ENCODE assay signal across 10 cellular contexts in genomic region chr15:39594056-39594763, GRCh38. TPM values are rescaled to one million over a fixed set of nuclear protein-coding genes. Genes with fewer than 3 reads are reported as not detected.
DNase-seq lines count a peak whose midpoint lies in the region; ATAC-seq and TF ChIP-seq lines count a peak whose summit lies in the region.
"Had no signal": no experiment of that assay in that cellular context is flagged by ENCODE, and none has a peak within 500 bp of the region (broad histone marks: within the 10 kb centered on the region; RNA-seq: fewer than 3 reads in every experiment).

No MANE protein-coding gene starts in this region.

- POLR2A ChIA-PET in AG04450 (lab: Yijun Ruan, JAX), result interaction anchor here (0.8 to 1.3 kb wide), 4 partner anchors 12 to 695 kb away, joined by 4 to 9 read pairs (median 4); partner anchors contain the start of gene THBS1

- peaks cover 11% of the 10 kb centered on the region for H3K27me3 Mint-ChIP-seq in activated naive CD8-positive, alpha-beta T cell treated with anti-CD3 and anti-CD28 coated beads for 36 hours
- peaks cover 0 to 2% (median 0%) of the 10 kb centered on the region in 3 donors for H3K27me3 Mint-ChIP-seq in immature natural killer cell (ENCODE audit: low read depth in 3 of 3)

- DNase-seq in AG04450 (ENCODE audit: low read depth, low spot score), result no peak
- no peak for DNase-seq in GM13977 (ENCODE audit: low spot score)
- DNase-seq in activated naive CD8-positive, alpha-beta T cell treated with anti-CD3 and anti-CD28 coated beads for 36 hours, result peak; percentile 27
- peak; percentile 43 to 61 (median 49) for DNase-seq in immature natural killer cell
- DNase-seq in NCI-H774 (lab: John Stamatoyannopoulos, UW), result no peak
- DNase-seq in NCI-H2171 (lab: John Stamatoyannopoulos, UW), result no peak
- no peak for DNase-seq in pons (ENCODE audit: low spot score)
- DNase-seq: naive thymus-derived CD8-positive, alpha-beta T cell; NCI-H524 had no signal

- TF ChIP-seq CTCF in AG04450 (IDR thresholded peaks at IDR 0.05; ENCODE audit: low read depth, low read length) (no peak), GM13977 (IDR thresholded peaks at IDR 0.05; ENCODE audit: extremely low read depth, insufficient read depth, missing control alignments) (peak; percentile 4)

- in situ Hi-C loops in GM13977 (cut with MboI; ENCODE audit: low pct_unique_long_range_greater_than_20kb, low sequenced_read_pairs, unreplicated experiment), result loop anchor here (25.0 kb wide), 2 partner anchors 232 to 482 kb away; no protein-coding TSS in a partner anchor

- H3K27ac Mint-ChIP-seq in activated naive CD8-positive, alpha-beta T cell treated with anti-CD3 and anti-CD28 coated beads for 36 hours, result no peak overlapping the region
- H3K27ac Mint-ChIP-seq in immature natural killer cell, result peak overlapping the region; percentile 58 to 87 (median 76)

- H3K4me3 Mint-ChIP-seq in activated naive CD8-positive, alpha-beta T cell treated with anti-CD3 and anti-CD28 coated beads for 36 hours, result no peak overlapping the region
- peak overlapping the region; percentile 64 to 71 (median 67) for H3K4me3 Mint-ChIP-seq in immature natural killer cell

- ATAC-seq in HG03196 (IDR thresholded peaks at IDR 0.05; ENCODE audit: unreplicated experiment), result no peak
- ATAC-seq: naive thymus-derived CD8-positive, alpha-beta T cell had no signal

- H3K27me3 ChIP-seq in AG04450 (ENCODE audit: control insufficient read depth, insufficient read depth, low read length), result no peaks in the 10 kb centered on the region

- peaks cover 4% of the 10 kb centered on the region for H3K4me1 Mint-ChIP-seq in activated naive CD8-positive, alpha-beta T cell treated with anti-CD3 and anti-CD28 coated beads for 36 hours
- peaks cover 13 to 22% of the 10 kb centered on the region in 2 donors for H3K4me1 Mint-ChIP-seq in immature natural killer cell

- H3K36me3 Mint-ChIP-seq in activated naive CD8-positive, alpha-beta T cell treated with anti-CD3 and anti-CD28 coated beads for 36 hours, result no peaks in the 10 kb centered on the region
- H3K36me3 Mint-ChIP-seq in immature natural killer cell, result peaks cover 41 to 74% (median 67%) of the 10 kb centered on the region in 3 donors
- H3K36me3 Mint-ChIP-seq: naive thymus-derived CD8-positive, alpha-beta T cell had no signal

- H3K9me3 ChIP-seq in AG04450 (ENCODE audit: control insufficient read depth, insufficient read depth, low read length), result no peaks in the 10 kb centered on the region

- no peak overlapping the region for H3K4me3 ChIP-seq in AG04450 (ENCODE audit: low read depth, low read length)

- peak overlapping the region; percentile 23 for H3K27ac ChIP-seq in AG04450 (ENCODE audit: low read depth, low read length)

- CTCF ChIA-PET in AG04450 (lab: Charles Lee), result interaction anchor here (1.0 to 1.1 kb wide), 2 partner anchors 11 to 163 kb away, joined by 3 to 4 read pairs; no protein-coding TSS in a partner anchor

- H3K9me3 Mint-ChIP-seq in activated naive CD8-positive, alpha-beta T cell treated with anti-CD3 and anti-CD28 coated beads for 36 hours, result no peaks in the 10 kb centered on the region
- no peaks in the 10 kb centered on the region for H3K9me3 Mint-ChIP-seq in immature natural killer cell
- H3K9me3 Mint-ChIP-seq: naive thymus-derived CD8-positive, alpha-beta T cell had no signal

RNA-seq across cellular contexts. Expression of gene THBS1, which starts 13.3 kb away (rescaled TPM):
- polyA plus RNA-seq in AG04450 (2011; rRNA removed) (686 and 1,024 TPM in 2 replicates), immature natural killer cell (10 to 100 TPM in 1 of 3 donors, 1 to 10 TPM in 2; 2.2 to 11.4 (median 9.2) TPM)
- 4,780 and 6,626 TPM in 2 replicates for polyA minus RNA-seq in AG04450 (2011; rRNA and poly(A)+ RNA removed)
- total RNA-seq in activated naive CD8-positive, alpha-beta T cell treated with anti-CD3 and anti-CD28 coated beads for 36 hours, result under 1 TPM; 0.62 to 0.68 TPM

Comparison
In these comparisons a context has a peak if more than half of its experiments do, and no peak if none do; other contexts are left out.
1. DNase-seq: peak in activated naive CD8-positive, alpha-beta T cell treated with anti-CD3 and anti-CD28 coated beads for 36 hours (single experiment) and immature natural killer cell (3 of 3); none in AG04450 (single experiment), GM13977 (single experiment), NCI-H774 (single experiment), NCI-H2171 (single experiment) and pons (single experiment).
2. RNA of gene THBS1, which starts 13.3 kb away (polyA plus RNA-seq): 686 to 1,024 TPM in AG04450; 2.2 to 11.4 TPM in immature natural killer cell; every median in the first group is over 10 times any median in the second.